19 cellular contexts compared by ENCODE assay signal in the genomic region with DNA sequence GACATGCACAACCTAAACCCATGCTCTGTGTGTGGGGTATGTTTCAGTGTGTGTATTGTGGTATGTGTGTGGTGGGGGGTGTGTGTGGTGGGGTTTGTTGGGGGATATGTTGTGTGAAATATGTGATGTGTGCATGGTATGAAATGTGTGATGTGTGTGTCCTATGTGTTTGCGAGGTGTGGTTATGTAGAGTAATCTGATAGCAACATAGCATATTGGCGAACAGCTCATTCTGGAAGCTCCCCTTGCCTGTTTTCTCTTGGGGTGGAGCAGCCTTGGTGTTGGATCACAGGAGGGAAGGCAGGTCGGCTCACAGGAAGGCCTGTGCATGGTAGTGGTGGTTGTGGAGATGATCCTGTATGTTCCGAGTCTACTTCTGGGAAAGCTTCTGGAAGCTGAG.
"Had no signal": no experiment of that assay in that cellular context is flagged by ENCODE, and none has a peak within 500 bp of the region (broad histone marks: within the 10 kb centered on the region; RNA-seq: fewer than 3 reads in every experiment).

No MANE protein-coding gene starts in this region.

- ATAC-seq: gastroesophageal sphincter; mucosa of descending colon; stimulated activated effector memory CD8-positive, alpha-beta T cell treated with anti-CD3 and anti-CD28 coated beads, Interleukin-12 subunit alpha, Interleukin-12 subunit beta, amount 100 ng/mL, for 72 hours had no signal

- H3K27ac Mint-ChIP-seq: activated CD4-positive, alpha-beta memory T cell treated with anti-CD3 and anti-CD28 coated beads, Interleukin-2, amount 10 ng/mL, durations not matched to agents 7 days and 5 days; activated naive CD8-positive, alpha-beta T cell; memory B cell; stimulated activated effector memory CD8-positive, alpha-beta T cell treated with anti-CD3 and anti-CD28 coated beads, Interleukin-12 subunit alpha, Interleukin-12 subunit beta, amount 100 ng/mL, for 72 hours had no signal

- H3K27me3 Mint-ChIP-seq: activated CD4-positive, alpha-beta memory T cell treated with anti-CD3 and anti-CD28 coated beads, Interleukin-2, amount 10 ng/mL, durations not matched to agents 7 days and 5 days; activated naive CD8-positive, alpha-beta T cell; central memory CD8-positive, alpha-beta T cell; memory B cell; naive B cell had no signal

- H3K27me3 ChIP-seq: colonic mucosa, gastroesophageal sphincter, heart left ventricle, ovary, sigmoid colon, SJSA1 had no signal

- H3K4me1 Mint-ChIP-seq: activated CD4-positive, alpha-beta memory T cell treated with anti-CD3 and anti-CD28 coated beads, Interleukin-2, amount 10 ng/mL, durations not matched to agents 7 days and 5 days; central memory CD8-positive, alpha-beta T cell; memory B cell; stimulated activated effector memory CD8-positive, alpha-beta T cell treated with anti-CD3 and anti-CD28 coated beads, Interleukin-12 subunit alpha, Interleukin-12 subunit beta, amount 100 ng/mL, for 72 hours had no signal

- H3K36me3 ChIP-seq: ovary had no signal

- H3K4me3 ChIP-seq: colonic mucosa, gastroesophageal sphincter, heart left ventricle, mucosa of descending colon, ovary, sigmoid colon, SJSA1 had no signal

- DNase-seq: activated CD4-positive, alpha-beta memory T cell treated with anti-CD3 and anti-CD28 coated beads, Interleukin-2, amount 10 ng/mL, durations not matched to agents 7 days and 5 days; activated CD4-positive, alpha-beta T cell treated with anti-CD3 and anti-CD28 coated beads for 48 hours; activated T-cell treated with anti-CD3 and anti-CD28 coated beads, Interleukin-2, amount 50 U/mL, for 48 hours; amygdala; colonic mucosa; heart left ventricle; kidney glomerular epithelial cell; mucosa of descending colon; naive B cell; ovary; sigmoid colon; stimulated activated CD4-positive, alpha-beta T cell treated with anti-CD3 and anti-CD28 coated beads, Interleukin-4, amount 100 ng/mL, for 24 hours; SW 1271 had no signal

- H3K4me3 Mint-ChIP-seq: activated CD4-positive, alpha-beta memory T cell treated with anti-CD3 and anti-CD28 coated beads, Interleukin-2, amount 10 ng/mL, durations not matched to agents 7 days and 5 days; activated naive CD8-positive, alpha-beta T cell; central memory CD8-positive, alpha-beta T cell; memory B cell; naive B cell; stimulated activated effector memory CD8-positive, alpha-beta T cell treated with anti-CD3 and anti-CD28 coated beads, Interleukin-12 subunit alpha, Interleukin-12 subunit beta, amount 100 ng/mL, for 72 hours had no signal

- H3K27ac ChIP-seq: colonic mucosa, ovary, SJSA1 had no signal

- H3K9me3 ChIP-seq: colonic mucosa, gastroesophageal sphincter, heart left ventricle, mucosa of descending colon, ovary, sigmoid colon, SJSA1 had no signal

- H3K9me3 Mint-ChIP-seq: activated CD4-positive, alpha-beta memory T cell treated with anti-CD3 and anti-CD28 coated beads, Interleukin-2, amount 10 ng/mL, durations not matched to agents 7 days and 5 days; central memory CD8-positive, alpha-beta T cell; memory B cell; naive B cell; stimulated activated effector memory CD8-positive, alpha-beta T cell treated with anti-CD3 and anti-CD28 coated beads, Interleukin-12 subunit alpha, Interleukin-12 subunit beta, amount 100 ng/mL, for 72 hours had no signal

- H3K4me1 ChIP-seq: colonic mucosa, SJSA1 had no signal

- H3K36me3 Mint-ChIP-seq: activated naive CD8-positive, alpha-beta T cell had no signal
